15 cellular contexts compared by ENCODE assay signal in the genomic region with DNA sequence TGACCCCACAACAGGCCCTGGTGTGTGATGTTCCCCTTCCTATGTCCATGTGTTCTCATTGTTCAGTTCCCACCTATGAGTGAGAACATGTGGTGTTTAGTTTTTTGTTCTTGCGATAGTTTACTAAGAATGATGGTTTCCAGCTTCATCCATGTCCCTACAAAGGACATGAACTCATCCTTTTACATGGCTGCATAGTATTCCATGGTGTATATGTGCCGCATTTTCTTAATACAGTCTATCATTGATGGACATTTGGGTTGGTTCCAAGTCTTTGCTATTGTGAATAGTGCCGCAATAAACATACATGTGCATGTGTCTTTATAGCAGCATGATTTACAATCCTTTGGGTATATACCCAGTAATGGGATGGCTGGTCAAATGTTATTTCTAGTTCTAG. TPM values are rescaled to one million over a fixed set of nuclear protein-coding genes. Genes with fewer than 3 reads are reported as not detected.
"Had no signal": no experiment of that assay in that cellular context is flagged by ENCODE, and none has a peak within 500 bp of the region (broad histone marks: within the 10 kb centered on the region; RNA-seq: fewer than 3 reads in every experiment).

No MANE protein-coding gene starts in this region.

RNA-seq across cellular contexts. Expression of a gene that starts 22.6 kb away (rescaled TPM):
- total RNA-seq: left cardiac atrium; left colon; left lobe of liver; left ventricle myocardium inferior; left ventricle myocardium superior; liver; lower lobe of right lung; lung microvascular endothelial cell; mesenteric fat pad; mononuclear cell; mucosa of descending colon; mucosa of gallbladder; myocyte; naive thymus-derived CD4-positive, alpha-beta T cell had no signal
- polyA plus RNA-seq: immature natural killer cell; liver; naive thymus-derived CD4-positive, alpha-beta T cell had no signal
